Comparison of ENCODE assay signal across 16 cellular contexts in genomic region chr13:45007823-45008222, GRCh38. TPM values are rescaled to one million over a fixed set of nuclear protein-coding genes. Genes with fewer than 3 reads are reported as not detected.
A peak's percentile ranks its signal among the peaks of the same experiment; 100 is the strongest.
DNase-seq lines count a peak whose midpoint lies in the region; ATAC-seq and TF ChIP-seq lines count a peak whose summit lies in the region.
"Had no signal": no experiment of that assay in that cellular context is flagged by ENCODE, and none has a peak within 500 bp of the region (broad histone marks: within the 10 kb centered on the region; RNA-seq: fewer than 3 reads in every experiment).

No MANE protein-coding gene starts in this region.

- DNase-seq in Right ventricle myocardium superior, result no peak
- no peak for DNase-seq in Right ventricle myocardium inferior (ENCODE audit: missing footprints)
- no peak for DNase-seq in left ventricle myocardium superior
- no peak for DNase-seq in right cardiac atrium
- no peak for DNase-seq in testis
- DNase-seq: AML-193; Caco-2; Calu3; CD4-positive, alpha-beta T cell; CD8-positive, alpha-beta T cell; DMS79 treated with DMSO at 0.1 percent for 48 hours; GF-D8 had no signal

- 73% methylated on average over 1 of the region's 1 CpG for WGBS in right cardiac atrium
- 94 to 100% methylated on average over 1 of the region's 1 CpG for WGBS in testis, 2 donors

- no peak for TF ChIP-seq POLR2A in testis (IDR thresholded peaks at IDR 0.05)

- no peak overlapping the region for H3K4me3 ChIP-seq in right cardiac atrium (ENCODE audit: low read length)
- no peak overlapping the region for H3K4me3 ChIP-seq in testis
- H3K4me3 ChIP-seq: A549; BLaER1 treated with 17β-estradiol and CSF1 and Interleukin-3, amounts not matched to agents 10 nM and 100 nM had no signal

- no peak overlapping the region for H3K27ac ChIP-seq in right cardiac atrium (ENCODE audit: low read length)
- H3K27ac ChIP-seq in testis, result no peak overlapping the region
- H3K27ac ChIP-seq: 22Rv1; A549; BLaER1 treated with 17β-estradiol and CSF1 and Interleukin-3, amounts not matched to agents 10 nM and 100 nM; C4-2B had no signal

- H3K9me3 ChIP-seq in right cardiac atrium (ENCODE audit: control insufficient read depth, low read length) (no peaks in the 10 kb centered on the region), testis (no peaks in the 10 kb centered on the region)
- H3K9me3 ChIP-seq: A549; BLaER1 treated with 17β-estradiol and CSF1 and Interleukin-3, amounts not matched to agents 10 nM and 100 nM; Caco-2 had no signal

- H3K27me3 ChIP-seq in right cardiac atrium (ENCODE audit: control insufficient read depth, insufficient read depth) (no peaks in the 10 kb centered on the region), testis (no peaks in the 10 kb centered on the region)
- H3K27me3 ChIP-seq: BLaER1 treated with 17β-estradiol and CSF1 and Interleukin-3, amounts not matched to agents 10 nM and 100 nM had no signal

- TF ChIP-seq CTCF in testis (IDR thresholded peaks at IDR 0.05), result no peak

- intact Hi-C loops in Right ventricle myocardium superior (cut with DNase I), result no loop called here
- intact Hi-C loops in Right ventricle myocardium inferior (cut with DNase I), result no loop called here
- intact Hi-C loops in left ventricle myocardium superior (cut with micrococcal nuclease), result no loop called here
- intact Hi-C loops in right cardiac atrium (cut with DNase I), result no loop called here
- intact Hi-C loops in testis (cut with DNase I; ENCODE audit: low total_unique reads), result no loop called here

- H3K4me1 ChIP-seq in right cardiac atrium (ENCODE audit: control insufficient read depth, insufficient read depth, low read length) (no peaks in the 10 kb centered on the region), testis (no peaks in the 10 kb centered on the region)
- H3K4me1 ChIP-seq: A549, Caco-2 had no signal

- no peaks in the 10 kb centered on the region for H3K36me3 ChIP-seq in testis (ENCODE audit: low read depth, missing control alignments)

- ATAC-seq in Right ventricle myocardium superior (ENCODE audit: poor library complexity) (peak; percentile 45), Right ventricle myocardium inferior (no peak), left ventricle myocardium superior (peak; percentile 55), right cardiac atrium (no peak)
- ATAC-seq: A549; CD8-positive, alpha-beta T cell had no signal

RNA-seq across cellular contexts. Expression of gene GPALPP1, which starts 18.5 kb away (rescaled TPM):
- total RNA-seq in Right ventricle myocardium superior, result 9.4 TPM
- total RNA-seq in Right ventricle myocardium inferior, result 9.3 TPM
- 10.7 TPM for total RNA-seq in left ventricle myocardium superior
- 10 to 100 TPM; 13.9 to 18.4 (median 16.3) TPM for total RNA-seq in right cardiac atrium
- polyA plus RNA-seq in right cardiac atrium, result 8.2 TPM
- 10 to 100 TPM; 33.8 to 41.3 TPM for total RNA-seq in testis
- polyA plus RNA-seq in testis (ENCODE audit: insufficient read depth, low read depth, low replicate concordance), result 18.3 TPM

RNA-seq across cellular contexts. Expression of gene NUFIP1, which starts 18.6 kb away (rescaled TPM):
- total RNA-seq in Right ventricle myocardium superior (2.6 TPM), Right ventricle myocardium inferior (3.1 TPM), left ventricle myocardium superior (2.9 TPM), right cardiac atrium (1 to 10 TPM; 3.2 to 4.6 (median 3.6) TPM), testis (1 to 10 TPM; 7.6 to 8.3 TPM)
- polyA plus RNA-seq in right cardiac atrium (2.1 TPM), testis (ENCODE audit: insufficient read depth, low read depth, low replicate concordance) (7.9 TPM)

Comparison
In these comparisons a context has a peak if more than half of its experiments do, and no peak if none do; other contexts are left out.
1. ATAC-seq: peak in Right ventricle myocardium superior (single experiment) and left ventricle myocardium superior (single experiment); none in Right ventricle myocardium inferior (single experiment) and right cardiac atrium (0 of 2).